In genomic region chr6:16352821-16353438, GRCh38 we compare ENCODE assay signal across 25 cellular contexts.
DNase-seq lines count a peak whose midpoint lies in the region; ATAC-seq, FAIRE-seq and TF ChIP-seq lines count a peak whose summit lies in the region.
"Had no signal": no experiment of that assay in that cellular context is flagged by ENCODE, and none has a peak within 500 bp of the region (broad histone marks: within the 10 kb centered on the region; RNA-seq: fewer than 3 reads in every experiment).

No MANE protein-coding gene starts in this region.

- no peak overlapping the region for H2AFZ ChIP-seq in SK-N-SH (ENCODE audit: low read depth)
- no peak overlapping the region for H2AFZ ChIP-seq in endothelial cell of umbilical vein (ENCODE audit: low read depth, low read length)

- H3K79me2 ChIP-seq in SK-N-SH (ENCODE audit: insufficient read depth) (0 out of 2 replicates have a peak, but pooled peaks cover 3% of the 10 kb centered on the region), endothelial cell of umbilical vein (ENCODE audit: control insufficient read depth, insufficient read depth, low read length) (no peaks in the 10 kb centered on the region)

- H4K20me1 ChIP-seq in SK-N-SH (ENCODE audit: insufficient read depth) (no peaks in the 10 kb centered on the region), endothelial cell of umbilical vein (replicated peaks; ENCODE audit: control insufficient read depth, extremely low read depth, insufficient read depth, low read length) (no peaks in the 10 kb centered on the region)

- CTCF ChIA-PET in SK-N-SH (lab: Yijun Ruan, JAX) = interaction anchor here (0.8 to 7.1 kb wide), 3 partner anchors 14 to 20 kb away, joined by 4 to 46 read pairs (median 4); no protein-coding TSS in a partner anchor
- CTCF ChIA-PET in endothelial cell of umbilical vein (lab: Charles Lee) = interaction anchor here (0.6 to 1.8 kb wide), 5 partner anchors 14 to 56 kb away, joined by 3 to 9 read pairs (median 5); no protein-coding TSS in a partner anchor

- no peak overlapping the region for H3K4me3 ChIP-seq in SK-N-SH (ENCODE audit: low read depth in 2 of 2, low read length in 1 of 2)
- no peak overlapping the region for H3K4me3 ChIP-seq in endothelial cell of umbilical vein (replicated peaks in 1 of 3; ENCODE audit: insufficient read depth in 1 of 3, low read depth in 1 of 3, low read length in 3 of 3)
- H3K4me3 ChIP-seq in rectal smooth muscle tissue (ENCODE audit: low read length) = no peak overlapping the region
- H3K4me3 ChIP-seq in aorta (ENCODE audit: low read length in 2 of 2) = no peak overlapping the region
- H3K4me3 ChIP-seq: gastrocnemius medialis, GM12878, Peyer's patch, prostate gland had no signal

- in situ Hi-C loops in KBM-7 (cut with MboI; ENCODE audit: low pct_unique_long_range_greater_than_20kb, low sequenced_read_pairs) = no loop called here

- H3K9me1 ChIP-seq in endothelial cell of umbilical vein (replicated peaks; ENCODE audit: control insufficient read depth, extremely low read depth, insufficient read depth, low read length) = no peaks in the 10 kb centered on the region

- 97% methylated on average over 19 of the region's 19 CpGs for WGBS in SK-N-SH (ENCODE audit: low lambda C conversion rate)
- WGBS in aorta, 2 donors = 77 to 79% methylated on average over 19 of the region's 19 CpGs

- POLR2A ChIA-PET in SK-N-SH (lab: Yijun Ruan, JAX) (no interaction called here), endothelial cell of umbilical vein (lab: Charles Lee) (no interaction called here)

- no peak for TF ChIP-seq CTCF in SK-N-SH (IDR thresholded peaks at IDR 0.05)
- no peak for TF ChIP-seq CTCF in endothelial cell of umbilical vein (IDR thresholded peaks at IDR 0.05; ENCODE audit: extremely low read depth in 1 of 2, insufficient read depth in 1 of 2, low read depth in 1 of 2, low read length in 2 of 2)

- ATAC-seq in SK-N-SH treated with all-trans-retinoic acid at 6 μM for 48 hours (no peak), aorta (ENCODE audit: low FRiP score) (no peak)
- ATAC-seq: gastrocnemius medialis; GM12878; naive thymus-derived CD8-positive, alpha-beta T cell; stimulated activated memory B cell treated with anti-CD40 and anti-IgM and Interleukin-4, amounts not matched to agents 10 μg/mL and 1 μg/mL and 100 μg/mL, for 72 hours had no signal

- FAIRE-seq in endothelial cell of umbilical vein (lab: Jason Lieb, UNC) = no peak
- FAIRE-seq: GM12878 had no signal

- H3K9me2 ChIP-seq in SK-N-SH = no peaks in the 10 kb centered on the region

- H3K4me1 ChIP-seq in SK-N-SH (ENCODE audit: control insufficient read depth in 1 of 2, insufficient read depth in 2 of 2, low read depth in 1 of 2, low read length in 1 of 2) (peaks cover 8 to 30% of the 10 kb centered on the region in 2 experiments; a peak in 3 of 4 replicates), endothelial cell of umbilical vein (ENCODE audit: control insufficient read depth, extremely low read depth, insufficient read depth, low read length) (peaks cover 24% of the 10 kb centered on the region), rectal smooth muscle tissue (ENCODE audit: control insufficient read depth, insufficient read depth, low read length) (peaks cover 4% of the 10 kb centered on the region), aorta (ENCODE audit: control insufficient read depth in 1 of 2, insufficient read depth in 2 of 2, low read length in 2 of 2) (peaks cover 0 to 2% of the 10 kb centered on the region in 2 donors)
- H3K4me1 ChIP-seq: prostate gland had no signal

- no peak overlapping the region for H3K9ac ChIP-seq in SK-N-SH
- H3K9ac ChIP-seq in endothelial cell of umbilical vein (replicated peaks; ENCODE audit: extremely low read depth, insufficient read depth, low read length) = no peak overlapping the region
- H3K9ac ChIP-seq in rectal smooth muscle tissue (ENCODE audit: low read length) = no peak overlapping the region

- no peak for TF ChIP-seq POLR2A in endothelial cell of umbilical vein (IDR thresholded peaks at IDR 0.05; ENCODE audit: low read depth, low read length)

- H3K4me2 ChIP-seq in SK-N-SH = 0 out of 2 replicates have a peak overlapping the region, but pooled peaks have one; percentile 20
- peak overlapping the region; percentile 41 for H3K4me2 ChIP-seq in endothelial cell of umbilical vein (ENCODE audit: insufficient read depth, low read length)

- H3K27me3 ChIP-seq in SK-N-SH (ENCODE audit: insufficient read depth) (no peaks in the 10 kb centered on the region), endothelial cell of umbilical vein (ENCODE audit: control insufficient read depth in 2 of 2, insufficient read depth in 2 of 2, low read length in 2 of 2) (no peaks in the 10 kb centered on the region), rectal smooth muscle tissue (ENCODE audit: control insufficient read depth, insufficient read depth, low read length) (no peaks in the 10 kb centered on the region), aorta (ENCODE audit: control insufficient read depth in 1 of 2, insufficient read depth in 2 of 2, low read length in 1 of 2) (no peaks in the 10 kb centered on the region)
- H3K27me3 ChIP-seq: gastrocnemius medialis, Peyer's patch had no signal

- H3K9me3 ChIP-seq in SK-N-SH = no peaks in the 10 kb centered on the region
- no peaks in the 10 kb centered on the region for H3K9me3 ChIP-seq in endothelial cell of umbilical vein (replicated peaks; ENCODE audit: control insufficient read depth, insufficient read depth, low read length)
- no peaks in the 10 kb centered on the region for H3K9me3 ChIP-seq in aorta (ENCODE audit: control insufficient read depth, low read length)
- H3K9me3 ChIP-seq: gastrocnemius medialis, Peyer's patch, prostate gland had no signal

- TF ChIP-seq EP300 in SK-N-SH (IDR thresholded peaks at IDR 0.05; ENCODE audit: borderline replicate concordance in 1 of 2, low read depth in 1 of 2, low read length in 1 of 2) = no peak

- H3F3A ChIP-seq in SK-N-SH (replicated peaks; ENCODE audit: insufficient read depth) = no peaks in the 10 kb centered on the region

- H3K36me3 ChIP-seq in SK-N-SH (replicated peaks in 1 of 2; ENCODE audit: control insufficient read depth in 1 of 2, insufficient read depth in 2 of 2, low read length in 1 of 2) (no peaks in the 10 kb centered on the region), endothelial cell of umbilical vein (ENCODE audit: control insufficient read depth in 2 of 2, extremely low read depth in 1 of 2, insufficient read depth in 2 of 2, low read length in 2 of 2) (no peaks in the 10 kb centered on the region), rectal smooth muscle tissue (ENCODE audit: control insufficient read depth, insufficient read depth, low read length) (no peaks in the 10 kb centered on the region), aorta (ENCODE audit: control insufficient read depth in 1 of 2, insufficient read depth in 2 of 2, low read length in 1 of 2) (no peaks in the 10 kb centered on the region)
- H3K36me3 ChIP-seq: gastrocnemius medialis, Peyer's patch, prostate gland had no signal

- TF ChIP-seq RAD21 in SK-N-SH (IDR thresholded peaks at IDR 0.05; ENCODE audit: low read length) = no peak

- no peak for DNase-seq in SK-N-SH
- no peak for DNase-seq in endothelial cell of umbilical vein (ENCODE audit: low read depth, low spot score)
- DNase-seq in aorta = no peak
- DNase-seq in HuH-7.5 (ENCODE audit: low spot score) = no peak
- no peak for DNase-seq in KBM-7
- no peak for DNase-seq in GDM1 (lab: John Stamatoyannopoulos, UW)
- DNase-seq: activated CD4-positive, alpha-beta memory T cell treated with anti-CD3 and anti-CD28 coated beads, Interleukin-2, amount 10 ng/mL, durations not matched to agents 7 days and 5 days; C1 segment of cervical spinal cord; central memory CD4-positive, alpha-beta T cell; DMS153; gastrocnemius medialis; midbrain; naive thymus-derived CD8-positive, alpha-beta T cell; NCI-H1436 treated with DMSO at 0.1 percent for 48 hours; NCI-H2081 treated with DMSO at 0.1 percent for 48 hours; NCI-H226; NCI-H526 treated with DMSO at 0.1 percent for 48 hours; Peyer's patch; SHP77 had no signal

- H3K27ac ChIP-seq in SK-N-SH (ENCODE audit: low read depth in 2 of 2, low read length in 1 of 2) (peak overlapping the region; percentile 54 to 77; a peak in 3 of 4 replicates), endothelial cell of umbilical vein (ENCODE audit: insufficient read depth, low read depth, low read length) (peak overlapping the region; percentile 79), rectal smooth muscle tissue (ENCODE audit: low read depth, low read length) (peak overlapping the region; percentile 57), aorta (ENCODE audit: low read depth in 1 of 2, low read length in 2 of 2) (peak overlapping the region; percentile 41 to 44)
- H3K27ac ChIP-seq: 22Rv1, gastrocnemius medialis had no signal

- TSS peak; percentile 42 for BruUV-seq in endothelial cell of umbilical vein (replicated peaks; lab: Mats Ljungman, UMichigan)

- intact Hi-C loops in endothelial cell of umbilical vein (cut with micrococcal nuclease) (loop anchor here (1.0 kb wide), 1 partner anchor 16 kb away; no protein-coding TSS in a partner anchor), aorta (cut with DNase I) (loop anchor here in 1 of 2 donors (5.0 kb wide), 1 partner anchor 49 kb away; no protein-coding TSS in a partner anchor)

- dilution Hi-C loops in endothelial cell of umbilical vein (cut with MboI; ENCODE audit: extremely low pct_ligation_motif_present, low sequenced_read_pairs) = no loop called here

TF ChIP-seq in SK-N-SH, 30 proteins besides CTCF, POLR2A, EP300 and RAD21:
- no peak for TF ChIP-seq SIN3A (IDR thresholded peaks at IDR 0.05; ENCODE audit: borderline replicate concordance, low read depth, low read length)
TF ChIP-seq in SK-N-SH: peak in this region for 0.

TF ChIP-seq in SK-N-SH treated with all-trans-retinoic acid at 6 μM for 48 hours, 23 proteins besides CTCF, POLR2A, EP300 and RAD21:
- TF ChIP-seq ESRRG (CRISPR knock-in tag; IDR thresholded peaks at IDR 0.05) (no peak), GLIS3 (CRISPR knock-in tag; IDR thresholded peaks at IDR 0.05) (no peak), ISL1 (CRISPR knock-in tag; IDR thresholded peaks at IDR 0.05) (no peak)
TF ChIP-seq in SK-N-SH treated with all-trans-retinoic acid at 6 μM for 48 hours: peak in this region for 0.

TF ChIP-seq in endothelial cell of umbilical vein, 7 proteins besides CTCF, POLR2A, EP300 and RAD21:
- TF ChIP-seq FOS (IDR thresholded peaks at IDR 0.05; ENCODE audit: borderline replicate concordance, insufficient read depth, low read length) = no peak
- no peak for TF ChIP-seq POLR2AphosphoS5 (IDR thresholded peaks at IDR 0.05; ENCODE audit: insufficient read depth, low read depth, low read length)
- no peak for TF ChIP-seq MYC (IDR thresholded peaks at IDR 0.05; ENCODE audit: low read depth, low read length)
- no peak for TF ChIP-seq MAX (IDR thresholded peaks at IDR 0.05; ENCODE audit: insufficient read depth, insufficient read length)
- no peak for TF ChIP-seq JUN (IDR thresholded peaks at IDR 0.05; ENCODE audit: borderline replicate concordance, insufficient read depth, insufficient read length, low read depth)
- TF ChIP-seq GATA2 (IDR thresholded peaks at IDR 0.05; ENCODE audit: insufficient read depth, insufficient read length, low read depth, low read length) = no peak
- no peak for TF ChIP-seq EZH2 (IDR thresholded peaks at IDR 0.05; ENCODE audit: borderline replicate concordance, low read depth, low read length, severe bottlenecking)
